Comparison of ENCODE assay signal across 8 cellular contexts in the genomic region with DNA sequence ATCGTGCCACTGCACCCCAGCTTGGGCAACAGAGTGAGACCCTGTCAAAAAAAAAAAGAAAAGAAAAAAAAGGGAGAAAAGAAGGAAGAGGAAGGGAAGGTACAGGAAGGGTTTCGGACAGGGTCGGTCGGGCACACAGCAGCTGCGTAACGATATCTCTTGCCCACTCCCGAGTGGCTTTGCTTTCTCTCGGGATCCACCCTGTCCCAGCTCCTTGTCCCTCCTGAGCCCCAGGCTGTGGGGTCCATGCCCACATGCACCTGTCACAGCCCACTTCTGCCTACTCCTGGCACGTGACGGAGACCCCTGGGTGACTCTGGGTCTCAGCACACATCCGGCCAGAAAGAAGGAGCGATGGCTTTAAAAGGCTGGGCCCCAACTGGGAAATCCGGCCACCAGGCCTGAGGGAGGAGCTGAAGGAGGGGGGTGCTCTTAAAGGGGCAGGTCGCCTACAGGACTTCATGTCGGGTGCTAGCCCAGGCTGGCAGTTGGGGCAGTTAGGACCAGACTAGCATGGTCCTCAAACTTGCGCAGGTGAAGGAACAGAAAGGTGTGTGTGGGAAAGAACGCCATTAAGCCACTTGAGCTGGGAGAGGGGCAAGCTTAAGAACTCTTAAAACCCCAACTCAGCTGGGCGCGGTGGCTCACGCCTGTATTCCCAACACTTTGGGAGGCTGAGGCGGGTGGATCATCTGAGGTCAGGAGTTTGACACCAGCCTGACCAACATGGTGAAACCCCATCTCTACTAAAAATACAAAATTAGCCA. TPM values are rescaled to one million over a fixed set of nuclear protein-coding genes. Genes with fewer than 3 reads are reported as not detected.
DNase-seq lines count a peak whose midpoint lies in the region; ATAC-seq lines count a peak whose summit lies in the region.

A gene with protein sequence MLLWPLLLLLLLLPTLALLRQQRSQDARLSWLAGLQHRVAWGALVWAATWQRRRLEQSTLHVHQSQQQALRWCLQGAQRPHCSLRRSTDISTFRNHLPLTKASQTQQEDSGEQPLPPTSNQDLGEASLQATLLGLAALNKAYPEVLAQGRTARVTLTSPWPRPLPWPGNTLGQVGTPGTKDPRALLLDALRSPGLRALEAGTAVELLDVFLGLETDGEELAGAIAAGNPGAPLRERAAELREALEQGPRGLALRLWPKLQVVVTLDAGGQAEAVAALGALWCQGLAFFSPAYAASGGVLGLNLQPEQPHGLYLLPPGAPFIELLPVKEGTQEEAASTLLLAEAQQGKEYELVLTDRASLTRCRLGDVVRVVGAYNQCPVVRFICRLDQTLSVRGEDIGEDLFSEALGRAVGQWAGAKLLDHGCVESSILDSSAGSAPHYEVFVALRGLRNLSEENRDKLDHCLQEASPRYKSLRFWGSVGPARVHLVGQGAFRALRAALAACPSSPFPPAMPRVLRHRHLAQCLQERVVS (minus strand): TSS at position 362 of the 767 bp plus-strand sequence. CDS start 913 bp downstream, outside the sequence.

- H3K4me3 ChIP-seq in neuronal stem cell (ENCODE audit: low read length in 2 of 2) = peak within 1 kb of the TSS; percentile 12 to 79
- H3K4me3 ChIP-seq in subcutaneous abdominal adipose tissue (ENCODE audit: low read depth in 1 of 5, low read length in 5 of 5) = peak within 1 kb of the TSS; percentile 91 to 99 (median 98)

- H3K27ac ChIP-seq in neuronal stem cell (replicated peaks; ENCODE audit: low read length) (no peak within 1 kb of the TSS), subcutaneous abdominal adipose tissue (ENCODE audit: low read depth, low read length) (peak within 1 kb of the TSS; percentile 82)

- no peak within 1 kb of the TSS for H3K4ac ChIP-seq in neuronal stem cell (ENCODE audit: low read length)

- H2BK12ac ChIP-seq in neuronal stem cell (ENCODE audit: low read length) = peak within 1 kb of the TSS; percentile 12

- peak within 1 kb of the TSS; percentile 89 for H2BK15ac ChIP-seq in neuronal stem cell (ENCODE audit: low read length)

- H3K79me1 ChIP-seq in neuronal stem cell (ENCODE audit: low read depth, low read length) = no peaks in the 10 kb centered on the region

- peak within 1 kb of the TSS; percentile 39 for H3K9ac ChIP-seq in neuronal stem cell (ENCODE audit: low read depth, low read length, poor library complexity)
- peak within 1 kb of the TSS; percentile 68 to 96 (median 91) for H3K9ac ChIP-seq in subcutaneous abdominal adipose tissue (ENCODE audit: low read length in 5 of 5)

- H3K9me3 ChIP-seq in neuronal stem cell (replicated peaks in 1 of 2; ENCODE audit: control insufficient read depth in 2 of 2, insufficient read depth in 1 of 2, low read depth in 1 of 2, low read length in 2 of 2) (no peaks in the 10 kb centered on the region), subcutaneous abdominal adipose tissue (ENCODE audit: control insufficient read depth in 5 of 5, low read length in 5 of 5) (no peaks in the 10 kb centered on the region)

- peak within 1 kb of the TSS; percentile 74 for H3K18ac ChIP-seq in neuronal stem cell (ENCODE audit: low read length)

- H3K23ac ChIP-seq in neuronal stem cell (ENCODE audit: low read depth, low read length, poor library complexity) = no peak within 1 kb of the TSS

- no peak within 1 kb of the TSS for H2BK5ac ChIP-seq in neuronal stem cell (ENCODE audit: low read length)

- H2AFZ ChIP-seq in neuronal stem cell (ENCODE audit: low read length) = peak within 1 kb of the TSS; percentile 95

- H4K8ac ChIP-seq in neuronal stem cell (ENCODE audit: low read depth, low read length) = no peak within 1 kb of the TSS

- peak; percentile 89 for ATAC-seq in GM21619 (IDR thresholded peaks at IDR 0.05; ENCODE audit: unreplicated experiment)

- DNase-seq in DMS153 treated with DMSO at 0.1 percent for 48 hours (lab: John Stamatoyannopoulos, UW; ENCODE audit: unreplicated experiment) (peak; percentile 80), LHCN-M2 (ENCODE audit: low read depth) (peak; percentile 59), SHP77 treated with DMSO at 0.1 percent for 48 hours (lab: John Stamatoyannopoulos, UW) (peak; percentile 42), foreskin melanocyte (peak; percentile 74), neuronal stem cell (ENCODE audit: low spot score) (peak; percentile 51)
- peak; percentile 93 for DNase-seq in activated effector memory CD4-positive, alpha-beta T cell treated with anti-CD3 and anti-CD28 coated beads, Interleukin-2, amount 50 U/mL, for 16 hours

- no CpG with 5 or more reads among the region's 21 CpGs for WGBS in neuronal stem cell (ENCODE audit: extremely low coverage in 2 of 2, insufficient read length in 2 of 2, insufficient replicate concordance in 1 of 2), 2 donors

- H3K27me3 ChIP-seq in neuronal stem cell (ENCODE audit: control insufficient read depth in 3 of 3, insufficient read depth in 3 of 3, low read depth in 1 of 3, low read length in 3 of 3) (no peaks in the 10 kb centered on the region), subcutaneous abdominal adipose tissue (ENCODE audit: control insufficient read depth in 5 of 5, insufficient read depth in 4 of 5, low read length in 5 of 5) (no peaks in the 10 kb centered on the region)

- H3K4me1 ChIP-seq in neuronal stem cell (ENCODE audit: control insufficient read depth in 2 of 2, insufficient read depth in 1 of 2, low read depth in 1 of 2, low read length in 2 of 2) (peaks cover 2 to 4% of the 10 kb centered on the region in 2 donors), subcutaneous abdominal adipose tissue (ENCODE audit: control insufficient read depth in 5 of 5, insufficient read depth in 5 of 5, low read length in 5 of 5) (peaks cover 2 to 24% (median 19%) of the 10 kb centered on the region in 5 donors)

- peak within 1 kb of the TSS; percentile 32 for H3K4me2 ChIP-seq in neuronal stem cell (ENCODE audit: insufficient read depth, low read length, poor library complexity, severe bottlenecking)

- H3K14ac ChIP-seq in neuronal stem cell (ENCODE audit: low read length) = no peak within 1 kb of the TSS

- H4K91ac ChIP-seq in neuronal stem cell (ENCODE audit: low read depth, low read length, poor library complexity) = no peak within 1 kb of the TSS

- peak within 1 kb of the TSS; percentile 32 for H2AK5ac ChIP-seq in neuronal stem cell (ENCODE audit: low read depth, low read length)

- H3K36me3 ChIP-seq in neuronal stem cell (replicated peaks in 1 of 2; ENCODE audit: control insufficient read depth in 2 of 2, insufficient read depth in 2 of 2, low read length in 2 of 2) (peaks cover 1 to 9% of the 10 kb centered on the region in 2 donors), subcutaneous abdominal adipose tissue (ENCODE audit: control insufficient read depth in 5 of 5, insufficient read depth in 5 of 5, low read length in 5 of 5) (peaks cover 0 to 16% (median under 1%) of the 10 kb centered on the region in 5 donors)

- peak within 1 kb of the TSS; percentile 22 for H2BK120ac ChIP-seq in neuronal stem cell (ENCODE audit: low read depth, low read length)

RNA-seq across cellular contexts. Expression of the gene that starts here (rescaled TPM):
- 14.6 and 16.8 TPM in 2 replicates for total RNA-seq in LHCN-M2 (2014; rRNA removed)
- polyA plus RNA-seq in LHCN-M2 (2012) = 6.6 TPM
- polyA plus RNA-seq in neuronal stem cell (2013, experiment 1 of 2) = 1.8 TPM
- polyA plus RNA-seq in neuronal stem cell (2013, experiment 2 of 2) = 2.0 TPM

Comparison
In these comparisons a context has a peak if more than half of its experiments do, and no peak if none do; other contexts are left out.
1. DNase-seq: peak in every context shown above with its lines; median percentile 93 in activated effector memory CD4-positive, alpha-beta T cell treated with anti-CD3 and anti-CD28 coated beads, Interleukin-2, amount 50 U/mL, for 16 hours; 80 in DMS153 treated with DMSO at 0.1 percent for 48 hours; 74 in foreskin melanocyte; 59 in LHCN-M2; 51 in neuronal stem cell; 42 in SHP77 treated with DMSO at 0.1 percent for 48 hours.